22 cellular contexts compared by ENCODE assay signal in genomic region chr20:56383334-56383733, GRCh38. TPM values are rescaled to one million over a fixed set of nuclear protein-coding genes. Genes with fewer than 3 reads are reported as not detected.
"Had no signal": no experiment of that assay in that cellular context is flagged by ENCODE, and none has a peak within 500 bp of the region (broad histone marks: within the 10 kb centered on the region; RNA-seq: fewer than 3 reads in every experiment).

No MANE protein-coding gene starts in this region.

- H3K27ac Mint-ChIP-seq: activated naive CD8-positive, alpha-beta T cell treated with anti-CD3 and anti-CD28 coated beads for 36 hours; activated T-cell treated with anti-CD3 and anti-CD28 coated beads, Interleukin-2, amount 50 U/mL, for 72 hours; natural killer cell had no signal

- ATAC-seq: activated T-cell treated with anti-CD3 and anti-CD28 coated beads, Interleukin-2, amount 50 U/mL, for 72 hours; right cardiac atrium; SK-N-SH treated with all-trans-retinoic acid at 6 μM for 48 hours had no signal

- H3K4me2 ChIP-seq: hepatocyte had no signal

- H3K27me3 ChIP-seq: hepatocyte, neutrophil, transverse colon had no signal

- H3K9me3 ChIP-seq: neutrophil, transverse colon had no signal

- H3K36me3 Mint-ChIP-seq: natural killer cell had no signal

- H2AFZ ChIP-seq: hepatocyte had no signal

- H3K4me1 ChIP-seq: transverse colon had no signal

- H3K4me1 Mint-ChIP-seq: central memory CD8-positive, alpha-beta T cell; natural killer cell had no signal

- H3K9me3 Mint-ChIP-seq: activated naive CD8-positive, alpha-beta T cell treated with anti-CD3 and anti-CD28 coated beads for 36 hours; activated T-cell treated with anti-CD3 and anti-CD28 coated beads, Interleukin-2, amount 50 U/mL, for 72 hours; brain; central memory CD8-positive, alpha-beta T cell; natural killer cell had no signal

- H3K27ac ChIP-seq: hepatocyte, neutrophil, transverse colon had no signal

- DNase-seq: activated CD4-positive, alpha-beta T cell treated with anti-CD3 and anti-CD28 coated beads, Interleukin-2, amount 50 U/mL, for 48 hours; activated naive CD8-positive, alpha-beta T cell treated with anti-CD3 and anti-CD28 coated beads for 36 hours; activated T-cell treated with anti-CD3 and anti-CD28 coated beads, Interleukin-2, amount 50 U/mL, for 72 hours; amygdala; effector memory CD4-positive, alpha-beta T cell; islet precursor cell; natural killer cell; posterior cingulate gyrus; right cardiac atrium; small intestine; stimulated activated CD4-positive, alpha-beta T cell treated with anti-CD3 and anti-CD28 coated beads, Interleukin-4, amount 100 ng/mL, for 24 hours; stimulated activated naive CD4-positive, alpha-beta T cell; substantia nigra; T-helper 1 cell; T1000; transverse colon had no signal

- H3K4me3 Mint-ChIP-seq: activated naive CD8-positive, alpha-beta T cell treated with anti-CD3 and anti-CD28 coated beads for 36 hours; activated T-cell treated with anti-CD3 and anti-CD28 coated beads, Interleukin-2, amount 50 U/mL, for 72 hours; brain; central memory CD8-positive, alpha-beta T cell; natural killer cell had no signal

- H3K4me3 ChIP-seq: hepatocyte, lung, transverse colon had no signal

- H3K27me3 Mint-ChIP-seq: activated naive CD8-positive, alpha-beta T cell treated with anti-CD3 and anti-CD28 coated beads for 36 hours; brain; central memory CD8-positive, alpha-beta T cell had no signal

- FAIRE-seq: small intestine had no signal

RNA-seq across cellular contexts. Expression of gene CASS4, which starts 28.7 kb away (rescaled TPM):
- polyA plus RNA-seq: hepatocyte had no signal
